In the genomic region with DNA sequence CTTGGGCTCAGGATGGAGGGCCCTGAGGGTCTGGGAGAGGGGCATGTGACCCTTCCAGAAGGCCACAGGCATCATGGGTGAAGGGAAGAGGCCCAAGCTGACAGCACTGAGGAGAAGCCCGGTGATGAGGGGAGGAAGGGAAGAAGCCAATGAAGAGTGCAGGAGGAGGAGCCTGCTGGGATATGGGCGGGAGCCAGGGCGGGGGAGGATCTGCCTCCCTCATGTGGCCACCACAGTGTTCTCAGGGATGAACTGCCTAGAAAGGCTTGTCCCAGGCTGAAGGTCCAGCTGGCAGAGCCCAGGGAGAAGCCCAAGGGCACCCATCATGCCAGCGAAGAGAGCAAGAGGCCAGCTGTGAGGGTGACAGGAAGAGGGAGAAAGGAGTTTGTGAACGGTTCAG, we compare ENCODE assay signal across 1 cellular context.
TF ChIP-seq lines count a peak whose summit lies in the region.

No MANE protein-coding gene starts in this region.

TF ChIP-seq in IMR-90, 13 proteins besides CTCF, POLR2A, EP300 and RAD21 (continued from another document):
- TF ChIP-seq, protein P1, sequence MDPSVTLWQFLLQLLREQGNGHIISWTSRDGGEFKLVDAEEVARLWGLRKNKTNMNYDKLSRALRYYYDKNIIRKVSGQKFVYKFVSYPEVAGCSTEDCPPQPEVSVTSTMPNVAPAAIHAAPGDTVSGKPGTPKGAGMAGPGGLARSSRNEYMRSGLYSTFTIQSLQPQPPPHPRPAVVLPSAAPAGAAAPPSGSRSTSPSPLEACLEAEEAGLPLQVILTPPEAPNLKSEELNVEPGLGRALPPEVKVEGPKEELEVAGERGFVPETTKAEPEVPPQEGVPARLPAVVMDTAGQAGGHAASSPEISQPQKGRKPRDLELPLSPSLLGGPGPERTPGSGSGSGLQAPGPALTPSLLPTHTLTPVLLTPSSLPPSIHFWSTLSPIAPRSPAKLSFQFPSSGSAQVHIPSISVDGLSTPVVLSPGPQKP (IDR thresholded peaks at IDR 0.05; ENCODE audit: borderline replicate concordance, low read depth, low read length): no peak
- TF ChIP-seq CEBPB (IDR thresholded peaks at IDR 0.05; ENCODE audit: low read depth, low read length): no peak
- no peak for TF ChIP-seq RCOR1 (IDR thresholded peaks at IDR 0.05; ENCODE audit: insufficient replicate concordance, low read length)
- no peak for TF ChIP-seq MXI1 (IDR thresholded peaks at IDR 0.05; ENCODE audit: borderline replicate concordance, low read depth, low read length)
- TF ChIP-seq BHLHE40 (IDR thresholded peaks at IDR 0.05; ENCODE audit: low read depth, low read length): no peak
- no peak for TF ChIP-seq CHD1 (IDR thresholded peaks at IDR 0.05; ENCODE audit: low read depth, low read length)
- TF ChIP-seq MAFK (IDR thresholded peaks at IDR 0.05; ENCODE audit: low read depth, low read length): no peak
- TF ChIP-seq NFE2L2 (IDR thresholded peaks at IDR 0.05; ENCODE audit: low read depth, low read length): no peak
- no peak for TF ChIP-seq RFX5 (IDR thresholded peaks at IDR 0.05; ENCODE audit: low read depth, low read length)
- TF ChIP-seq MAZ (IDR thresholded peaks at IDR 0.05; ENCODE audit: borderline replicate concordance, low read depth, low read length): no peak
